In genomic region chr5:121500262-121500792, GRCh38 we compare ENCODE assay signal across 26 cellular contexts.
A peak's percentile ranks its signal among the peaks of the same experiment; 100 is the strongest.
DNase-seq lines count a peak whose midpoint lies in the region; ATAC-seq, FAIRE-seq and TF ChIP-seq lines count a peak whose summit lies in the region.
"Had no signal": no experiment of that assay in that cellular context is flagged by ENCODE, and none has a peak within 500 bp of the region (broad histone marks: within the 10 kb centered on the region; RNA-seq: fewer than 3 reads in every experiment).

No MANE protein-coding gene starts in this region.

- H2AFZ ChIP-seq in neuron (ENCODE audit: low read depth, low read length) (peak overlapping the region; percentile 34), neural progenitor cell (replicated peaks) (no peak overlapping the region)

- H4K20me1 ChIP-seq in neural progenitor cell (ENCODE audit: low read depth) = no peaks in the 10 kb centered on the region

- WGBS in HUES64 = 94% methylated on average over 1 of the region's 2 CpGs

- H3K27ac ChIP-seq in HUES64 (ENCODE audit: low read depth, low read length) = peak overlapping the region; percentile 53; the same call in 1 of the 2 replicates
- H3K27ac ChIP-seq in neural progenitor cell = no peak overlapping the region
- H3K27ac ChIP-seq: Peyer's patch, SK-N-MC had no signal

- H3K4me3 ChIP-seq in HUES64 (ENCODE audit: low read length) (no peak overlapping the region), neuron (ENCODE audit: low read length) (no peak overlapping the region), neural progenitor cell (no peak overlapping the region)
- H3K4me3 ChIP-seq: Peyer's patch, SK-N-MC had no signal

- FAIRE-seq in RCC 7860 (lab: Jason Lieb, UNC) = no peak
- FAIRE-seq: H54, HepG2 had no signal

- in situ Hi-C loops in Caki2 (cut with HindIII; ENCODE audit: low pct_unique_long_range_greater_than_20kb, low sequenced_read_pairs) = no loop called here

- H3K79me2 ChIP-seq in neural progenitor cell (ENCODE audit: low read depth) = no peaks in the 10 kb centered on the region

- no peaks in the 10 kb centered on the region for H3K36me3 Mint-ChIP-seq in neural progenitor cell

- no peaks in the 10 kb centered on the region for H3K36me3 ChIP-seq in HUES64 (ENCODE audit: insufficient read depth, low read length)
- no peaks in the 10 kb centered on the region for H3K36me3 ChIP-seq in neuron (ENCODE audit: insufficient read depth, low read length)
- H3K36me3 ChIP-seq in neural progenitor cell = no peaks in the 10 kb centered on the region
- H3K36me3 ChIP-seq: Peyer's patch had no signal

- DNase-seq in Caki2 (ENCODE audit: low read depth) = peak; percentile 23
- DNase-seq in glomerular visceral epithelial cell (ENCODE audit: extremely low spot score) = peak; percentile 29
- no peak for DNase-seq in neural progenitor cell (ENCODE audit: low spot score)
- DNase-seq in middle frontal gyrus (ENCODE audit: extremely low spot score, low spot score) = no peak
- DNase-seq in RCC 7860 (ENCODE audit: low spot score) = no peak
- DNase-seq: 8988T; Caco-2; CD4-positive, alpha-beta T cell; DMS153; GF-D8; KBM-7; NCI-H1105 treated with DMSO at 0.1 percent for 48 hours; NCI-H1694; NCI-H2081 treated with DMSO at 0.1 percent for 48 hours; NCI-H510A; NCI-H748 treated with DMSO at 0.1 percent for 48 hours; NK-92 treated with Interleukin-12 subunit alpha and Interleukin-12 subunit beta, amount 100 ng/mL, for 24 hours; Peyer's patch; Right ventricle myocardium superior had no signal

- no peak overlapping the region for H3K27ac Mint-ChIP-seq in neural progenitor cell
- H3K27ac Mint-ChIP-seq: B cell; CD4-positive, alpha-beta T cell had no signal

- no peaks in the 10 kb centered on the region for H3K9me3 ChIP-seq in HUES64 (ENCODE audit: insufficient read depth, low read depth, low read length)
- no peaks in the 10 kb centered on the region for H3K9me3 ChIP-seq in neuron (ENCODE audit: low read length)
- H3K9me3 ChIP-seq in neural progenitor cell (ENCODE audit: low read depth) = no peaks in the 10 kb centered on the region
- H3K9me3 ChIP-seq: Caco-2, Peyer's patch had no signal

- no peak overlapping the region for H3K9ac ChIP-seq in HUES64 (ENCODE audit: low read depth, low read length)
- H3K9ac ChIP-seq in neural progenitor cell = no peak overlapping the region

- H3K9me3 Mint-ChIP-seq in neural progenitor cell = no peaks in the 10 kb centered on the region

- H3K27me3 ChIP-seq in HUES64 (ENCODE audit: insufficient read depth, low read length) (no peaks in the 10 kb centered on the region), neuron (ENCODE audit: insufficient read depth, low read length) (no peaks in the 10 kb centered on the region), neural progenitor cell (no peaks in the 10 kb centered on the region)
- H3K27me3 ChIP-seq: Peyer's patch had no signal

- H3F3A ChIP-seq in neural progenitor cell (ENCODE audit: low read depth) = no peaks in the 10 kb centered on the region

- no peak overlapping the region for H3K4me3 Mint-ChIP-seq in neural progenitor cell
- H3K4me3 Mint-ChIP-seq: B cell; CD4-positive, alpha-beta T cell had no signal

- peaks cover 30% of the 10 kb centered on the region for H3K4me1 ChIP-seq in HUES64 (ENCODE audit: insufficient read depth, low read length)
- peaks cover 15% of the 10 kb centered on the region for H3K4me1 ChIP-seq in neuron (ENCODE audit: insufficient read depth, low read length)
- peaks cover 4% of the 10 kb centered on the region for H3K4me1 ChIP-seq in neural progenitor cell
- H3K4me1 ChIP-seq: Caco-2, Peyer's patch had no signal

- no peaks in the 10 kb centered on the region for H3K27me3 Mint-ChIP-seq in neural progenitor cell (ENCODE audit: insufficient read depth, low read depth)
- H3K27me3 Mint-ChIP-seq: B cell; CD4-positive, alpha-beta T cell had no signal

- no peak overlapping the region for H3K4me2 ChIP-seq in neural progenitor cell

- H3K4me1 Mint-ChIP-seq in neural progenitor cell = peaks cover 20% of the 10 kb centered on the region
- H3K4me1 Mint-ChIP-seq: B cell had no signal

- ATAC-seq in HG03354 (IDR thresholded peaks at IDR 0.05; ENCODE audit: poor library complexity, severe bottlenecking, unreplicated experiment) = no peak
- ATAC-seq: HepG2 had no signal

- no peak for TF ChIP-seq CTCF in neural progenitor cell (IDR thresholded peaks at IDR 0.05)

Comparison
In these comparisons a context has a peak if more than half of its experiments do, and no peak if none do; other contexts are left out.
1. DNase-seq: peak in Caki2 (single experiment) and glomerular visceral epithelial cell (single experiment); none in neural progenitor cell (single experiment), middle frontal gyrus (single experiment) and RCC 7860 (single experiment).